In genomic region chr2:28621172-28622100, GRCh38 we compare ENCODE assay signal across 8 cellular contexts.
A peak's percentile ranks its signal among the peaks of the same experiment; 100 is the strongest.
DNase-seq lines count a peak whose midpoint lies in the region; ATAC-seq and TF ChIP-seq lines count a peak whose summit lies in the region.

No MANE protein-coding gene starts in this region.

- H3K4me1 Mint-ChIP-seq in activated CD4-positive, alpha-beta T cell treated with anti-CD3 and anti-CD28 coated beads, Interleukin-2, amount 10 ng/mL, durations not matched to agents 7 days and 5 days = peaks cover 89% of the 10 kb centered on the region

- H3K4me3 ChIP-seq in GM06990 (replicated peaks; ENCODE audit: low read depth, low read length) = no peak overlapping the region
- H3K4me3 ChIP-seq in dorsolateral prefrontal cortex = peak overlapping the region in 16 of 59 donors; percentile 1 to 38 (median 14)

- intact Hi-C loops in dorsolateral prefrontal cortex (cut with DNase I) = loop anchor here in 1 of 2 donors (10.0 kb wide), 1 partner anchor 133 kb away; the partner anchor contains the start of gene PPP1CB

- TF ChIP-seq CTCF in GM06990 (IDR thresholded peaks at IDR 0.05; ENCODE audit: insufficient read depth, low read length, poor library complexity, severe bottlenecking) (peak; percentile 36), dorsolateral prefrontal cortex (IDR thresholded peaks at IDR 0.05 in 54 of 56, conservative IDR thresholded peaks at IDR 0.05 in 2 of 56; ENCODE audit: low read depth in 1 of 56, partially characterized antibody in 56 of 56) (peak in 18 of 56 donors; percentile 5 to 32 (median 20))

- no peaks in the 10 kb centered on the region for H3K27me3 Mint-ChIP-seq in activated CD4-positive, alpha-beta T cell treated with anti-CD3 and anti-CD28 coated beads, Interleukin-2, amount 10 ng/mL, durations not matched to agents 7 days and 5 days

- peak overlapping the region; percentile 94 for H3K27ac Mint-ChIP-seq in activated CD4-positive, alpha-beta T cell treated with anti-CD3 and anti-CD28 coated beads, Interleukin-2, amount 10 ng/mL, durations not matched to agents 7 days and 5 days

- H3K27ac ChIP-seq in dorsolateral prefrontal cortex = peak overlapping the region in 58 of 59 donors; percentile 19 to 94 (median 83)

- ATAC-seq in HG03095 (IDR thresholded peaks at IDR 0.05; ENCODE audit: unreplicated experiment) = no peak
- ATAC-seq in GM21786 (IDR thresholded peaks at IDR 0.05; ENCODE audit: unreplicated experiment) = no peak

- H3K9me3 Mint-ChIP-seq in activated CD4-positive, alpha-beta T cell treated with anti-CD3 and anti-CD28 coated beads, Interleukin-2, amount 10 ng/mL, durations not matched to agents 7 days and 5 days = no peaks in the 10 kb centered on the region

- POLR2A ChIA-PET in activated CD4-positive, alpha-beta T cell treated with anti-CD3 and anti-CD28 coated beads, Interleukin-2, amount 10 ng/mL, durations not matched to agents 7 days and 5 days (lab: Charles Lee) = no interaction called here

- CTCF ChIA-PET in activated CD4-positive, alpha-beta T cell treated with anti-CD3 and anti-CD28 coated beads, Interleukin-2, amount 10 ng/mL, durations not matched to agents 7 days and 5 days (lab: Charles Lee) = interaction anchor here (0.9 to 8.2 kb wide), 9 partner anchors 8 to 297 kb away, joined by 3 to 55 read pairs (median 4); partner anchors contain the start of gene PPP1CB

- no peaks in the 10 kb centered on the region for H3K36me3 ChIP-seq in GM06990 (ENCODE audit: control insufficient read depth, insufficient read depth, low read length)

- peak overlapping the region; percentile 60 for H3K4me3 Mint-ChIP-seq in activated CD4-positive, alpha-beta T cell treated with anti-CD3 and anti-CD28 coated beads, Interleukin-2, amount 10 ng/mL, durations not matched to agents 7 days and 5 days

- H3K27me3 ChIP-seq in GM06990 (replicated peaks; ENCODE audit: control insufficient read depth, insufficient read depth, low read length) = no peaks in the 10 kb centered on the region
- no peaks in the 10 kb centered on the region for H3K27me3 ChIP-seq in dorsolateral prefrontal cortex

- peaks cover 12% of the 10 kb centered on the region for H3K36me3 Mint-ChIP-seq in activated CD4-positive, alpha-beta T cell treated with anti-CD3 and anti-CD28 coated beads, Interleukin-2, amount 10 ng/mL, durations not matched to agents 7 days and 5 days (ENCODE audit: low read depth)

- DNase-seq in GM06990 (ENCODE audit: extremely low read depth, insufficient read length) = no peak
- DNase-seq in NCI-H2227 (lab: John Stamatoyannopoulos, UW; ENCODE audit: unreplicated experiment) = peak; percentile 65
- DNase-seq in activated CD4-positive, alpha-beta T cell treated with anti-CD3 and anti-CD28 coated beads, Interleukin-2, amount 10 ng/mL, durations not matched to agents 7 days and 5 days = peak; percentile 89
- DNase-seq in dorsolateral prefrontal cortex = peak in 6 of 10 donors; percentile 44 to 86 (median 68)
- peak; percentile 98 to 99 for DNase-seq in lung microvascular endothelial cell (ENCODE audit: low read depth in 2 of 2)
- DNase-seq in stimulated activated CD4-positive, alpha-beta T cell treated with anti-CD3 and anti-CD28 coated beads, TNF-alpha, amount 100 ng/mL, for 4 hours (ENCODE audit: low read depth in 3 of 3) = peak; percentile 23 to 54 (median 38)
